In the genomic region with DNA sequence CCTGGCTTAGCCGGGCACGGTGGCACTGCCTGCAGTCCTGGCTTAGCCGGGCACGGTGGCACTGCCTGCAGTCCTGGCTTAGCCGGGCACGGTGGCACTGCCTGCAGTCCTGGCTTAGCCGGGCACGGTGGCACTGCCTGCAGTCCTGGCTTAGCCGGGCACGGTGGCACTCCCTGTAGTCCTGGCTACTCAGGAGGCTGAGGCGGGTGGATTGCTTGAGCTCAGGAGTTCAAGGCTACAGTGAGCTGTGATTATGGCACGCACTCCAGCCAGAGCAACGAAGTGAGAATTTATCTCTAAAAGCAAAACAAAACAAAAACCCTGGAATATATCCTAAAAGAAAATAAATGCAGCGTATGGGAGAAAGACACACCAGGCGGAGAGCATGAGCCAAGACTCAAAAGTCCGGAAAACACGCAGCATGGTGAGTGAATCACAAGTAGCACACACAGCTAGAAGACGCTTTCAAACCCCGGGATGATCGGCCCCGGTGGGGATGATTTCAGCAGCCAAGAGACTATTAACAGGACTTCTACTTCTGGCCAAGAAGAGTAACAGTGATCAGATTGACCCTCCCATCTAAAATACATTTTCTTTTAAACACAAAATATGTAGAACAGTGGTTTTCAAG, we compare ENCODE assay signal across 7 cellular contexts.
DNase-seq lines count a peak whose midpoint lies in the region; ATAC-seq and TF ChIP-seq lines count a peak whose summit lies in the region.
"Not testable (repeated sequence)": the region's sequence is repeated elsewhere in the genome, so short reads cannot be mapped to it uniquely, and the experiment has no call there.

No MANE protein-coding gene starts in this region.

- not testable (repeated sequence) for H2BK120ac ChIP-seq in mesenchymal stem cell (ENCODE audit: low read depth, low read length)

- not testable (repeated sequence) for H3K9me3 ChIP-seq in mesenchymal stem cell (ENCODE audit: control insufficient read depth, low read length); ovary; testis

- not testable (repeated sequence) for H3K36me3 Mint-ChIP-seq in activated T-helper 17 cell treated with anti-CD3 and anti-CD28 coated beads, Interleukin-2, amount 50 U/mL, for 72 hours (ENCODE audit: low read depth)

- not testable (repeated sequence) for H2BK15ac ChIP-seq in mesenchymal stem cell (ENCODE audit: low read depth, poor library complexity, severe bottlenecking)

- not testable (repeated sequence) for H3K4me2 ChIP-seq in mesenchymal stem cell (ENCODE audit: low read length, poor library complexity, severe bottlenecking)

- not testable (repeated sequence) for H3K4me1 Mint-ChIP-seq in activated T-helper 17 cell treated with anti-CD3 and anti-CD28 coated beads, Interleukin-2, amount 50 U/mL, for 72 hours

- ATAC-seq in activated T-helper 17 cell treated with anti-CD3 and anti-CD28 coated beads, Interleukin-2, amount 50 U/mL, for 72 hours (replicated peaks) = not testable (repeated sequence)

- H3K18ac ChIP-seq in mesenchymal stem cell (ENCODE audit: low read depth in 1 of 2, low read length in 2 of 2) = not testable (repeated sequence)

- not testable (repeated sequence) for H3K4ac ChIP-seq in mesenchymal stem cell (ENCODE audit: low read depth in 1 of 2, low read length in 2 of 2)

- H4K8ac ChIP-seq in mesenchymal stem cell (ENCODE audit: low read length) = not testable (repeated sequence)

- H3K9ac ChIP-seq in mesenchymal stem cell (ENCODE audit: low read length) = peak overlapping the region; percentile 73

- not testable (repeated sequence) for H3K4me3 ChIP-seq in cardiac fibroblast (replicated peaks in 1 of 2; ENCODE audit: low read depth in 2 of 2, low read length in 2 of 2); fibroblast of pulmonary artery (replicated peaks; ENCODE audit: low read depth, low read length); ovary; testis
- H3K4me3 ChIP-seq in mesenchymal stem cell (ENCODE audit: insufficient read depth in 1 of 2, low read depth in 1 of 2, low read length in 2 of 2) = peak overlapping the region in 1 of 2 experiments; percentile 30

- not testable (repeated sequence) for H3K4me3 Mint-ChIP-seq in activated T-helper 17 cell treated with anti-CD3 and anti-CD28 coated beads, Interleukin-2, amount 50 U/mL, for 72 hours

- H4K91ac ChIP-seq in mesenchymal stem cell (ENCODE audit: low read length) = not testable (repeated sequence)

- not testable (repeated sequence) for H3K23ac ChIP-seq in mesenchymal stem cell (ENCODE audit: low read length in 2 of 2)

- H3K9me3 Mint-ChIP-seq in activated T-helper 17 cell treated with anti-CD3 and anti-CD28 coated beads, Interleukin-2, amount 50 U/mL, for 72 hours = not testable (repeated sequence)

- peak overlapping the region; percentile 57 for H3K27ac Mint-ChIP-seq in activated T-helper 17 cell treated with anti-CD3 and anti-CD28 coated beads, Interleukin-2, amount 50 U/mL, for 72 hours

- not testable (repeated sequence) for H3K79me1 ChIP-seq in mesenchymal stem cell (replicated peaks; ENCODE audit: low read length, poor library complexity, severe bottlenecking)

- H2AK5ac ChIP-seq in mesenchymal stem cell (ENCODE audit: low read length, severe bottlenecking) = not testable (repeated sequence)

- intact Hi-C loops in ovary (cut with DNase I) = loop anchor here in 1 of 4 donors (5.0 kb wide), 1 partner anchor 44 kb away; no protein-coding TSS in a partner anchor
- intact Hi-C loops in testis (cut with DNase I; ENCODE audit: low total_unique reads) = not testable (repeated sequence)

- not testable (repeated sequence) for H2BK5ac ChIP-seq in mesenchymal stem cell (ENCODE audit: low read depth, low read length, poor library complexity, severe bottlenecking)

- H3K4me1 ChIP-seq in mesenchymal stem cell (ENCODE audit: control insufficient read depth, insufficient read depth, low read depth, low read length); ovary (ENCODE audit: insufficient read depth); testis: not testable (repeated sequence)

- H3K27me3 Mint-ChIP-seq in activated T-helper 17 cell treated with anti-CD3 and anti-CD28 coated beads, Interleukin-2, amount 50 U/mL, for 72 hours = not testable (repeated sequence)

- H2AFZ ChIP-seq in mesenchymal stem cell (ENCODE audit: low read depth, low read length) = not testable (repeated sequence)

- H2BK12ac ChIP-seq in mesenchymal stem cell (ENCODE audit: low read length in 2 of 2) = not testable (repeated sequence)

- DNase-seq in D341Med (ENCODE audit: low spot score) = peak; percentile 2
- DNase-seq in cardiac fibroblast (ENCODE audit: low read depth in 2 of 2) = peak; percentile 25 to 27
- peak; percentile 31 for DNase-seq in fibroblast of pulmonary artery (ENCODE audit: low read depth)
- DNase-seq in mesenchymal stem cell = not testable (repeated sequence)
- DNase-seq in ovary = peak; percentile 53 to 82 (median 74)
- DNase-seq in testis = peak; percentile 51

- not testable (repeated sequence) for TF ChIP-seq POLR2A in ovary (IDR thresholded peaks at IDR 0.05); testis (IDR thresholded peaks at IDR 0.05)

- not testable (repeated sequence) for TF ChIP-seq EP300 in ovary (IDR thresholded peaks at IDR 0.05)

- WGBS in mesenchymal stem cell = 94% methylated on average over 19 of the region's 21 CpGs
- 10 to 39% (median 35%) methylated on average over 20 to 21 of the region's 21 CpGs for WGBS in ovary, 3 donors
- WGBS in testis, 2 donors = 55 to 66% methylated on average over 20 to 21 of the region's 21 CpGs

- not testable (repeated sequence) for TF ChIP-seq CTCF in cardiac fibroblast (IDR thresholded peaks at IDR 0.05; ENCODE audit: low read depth, low read length); fibroblast of pulmonary artery (IDR thresholded peaks at IDR 0.05; ENCODE audit: low read length, missing control alignments); ovary (IDR thresholded peaks at IDR 0.05); testis (IDR thresholded peaks at IDR 0.05)

- H3K27ac ChIP-seq in mesenchymal stem cell (ENCODE audit: low read length, poor library complexity, severe bottlenecking); testis: not testable (repeated sequence)
- H3K27ac ChIP-seq in ovary = peak overlapping the region; percentile 55 to 84

- peaks cover 12 to 16% of the 10 kb centered on the region in 2 experiments for H3K36me3 ChIP-seq in mesenchymal stem cell (ENCODE audit: control insufficient read depth in 1 of 2, insufficient read depth in 2 of 2, low read depth in 1 of 2, low read length in 2 of 2)
- H3K36me3 ChIP-seq in ovary; testis (ENCODE audit: low read depth, missing control alignments): not testable (repeated sequence)

- H3K14ac ChIP-seq in mesenchymal stem cell (ENCODE audit: low read length in 2 of 2) = not testable (repeated sequence)

- not testable (repeated sequence) for H3K27me3 ChIP-seq in mesenchymal stem cell (ENCODE audit: control insufficient read depth in 1 of 2, insufficient read depth in 1 of 2, low read length in 2 of 2); ovary; testis
